In genomic region chr3:197229836-197230235, GRCh38 we compare ENCODE assay signal across 1 cellular context.
TF ChIP-seq lines count a peak whose summit lies in the region.

No MANE protein-coding gene starts in this region.

TF ChIP-seq in HepG2, 621 proteins besides CTCF, POLR2A, EP300 and RAD21 (continued from another document):
- TF ChIP-seq AHDC1 (CRISPR knock-in tag; IDR thresholded peaks at IDR 0.05; ENCODE audit: borderline replicate concordance), result no peak
- no peak for TF ChIP-seq ZNF513 (CRISPR knock-in tag; conservative IDR thresholded peaks at IDR 0.05)
- TF ChIP-seq PCBP2 (optimal IDR thresholded peaks at IDR 0.05; ENCODE audit: low read depth, low read length, poor library complexity, severe bottlenecking), result no peak
- TF ChIP-seq ZNF652 (CRISPR knock-in tag; IDR thresholded peaks at IDR 0.05; ENCODE audit: borderline replicate concordance, low read depth), result no peak
